Comparison of ENCODE assay signal across 12 cellular contexts in genomic region chr11:116062526-116063171, GRCh38.
A peak's percentile ranks its signal among the peaks of the same experiment; 100 is the strongest.
DNase-seq lines count a peak whose midpoint lies in the region; ATAC-seq and TF ChIP-seq lines count a peak whose summit lies in the region.
"Had no signal": no experiment of that assay in that cellular context is flagged by ENCODE, and none has a peak within 500 bp of the region (broad histone marks: within the 10 kb centered on the region; RNA-seq: fewer than 3 reads in every experiment).

No MANE protein-coding gene starts in this region.

- 60 to 67% methylated on average over 4 to 8 of the region's 11 CpGs for WGBS in mesodermal cell (ENCODE audit: insufficient coverage in 2 of 2), 2 experiments

- H3K4me1 ChIP-seq in OCI-LY7 (ENCODE audit: insufficient read depth, low read length, poor library complexity, severe bottlenecking) (peaks cover 29% of the 10 kb centered on the region), mesodermal cell (ENCODE audit: control insufficient read depth, insufficient read depth, low read length, poor library complexity, severe bottlenecking) (peaks cover 28% of the 10 kb centered on the region)

- H3K27ac ChIP-seq in OCI-LY7 (ENCODE audit: low read depth, low read length, poor library complexity, severe bottlenecking) = no peak overlapping the region
- H3K27ac ChIP-seq in mesodermal cell (ENCODE audit: low read depth, low read length, severe bottlenecking) = peak overlapping the region; percentile 69
- H3K27ac ChIP-seq: left ventricle myocardium inferior had no signal

- TF ChIP-seq CTCF in GM06990 (IDR thresholded peaks at IDR 0.05; ENCODE audit: insufficient read depth, low read length, poor library complexity, severe bottlenecking) (no peak), OCI-LY7 (conservative IDR thresholded peaks at IDR 0.05; ENCODE audit: low read length) (no peak)

- intact Hi-C loops in OCI-LY7 (cut with micrococcal nuclease; ENCODE audit: unreplicated experiment) = no loop called here

- peak overlapping the region; percentile 28 for H3K4me2 ChIP-seq in OCI-LY7 (ENCODE audit: low read length)

- ATAC-seq in left lobe of liver = no peak
- no peak for ATAC-seq in HG02759 (IDR thresholded peaks at IDR 0.05; ENCODE audit: unreplicated experiment)

- no peaks in the 10 kb centered on the region for H3K9me2 ChIP-seq in OCI-LY7 (ENCODE audit: insufficient read depth, low read length)

- H3K27me3 ChIP-seq in GM06990 (replicated peaks; ENCODE audit: control insufficient read depth, insufficient read depth, low read length) = no peaks in the 10 kb centered on the region; the same call in 1 of the 2 replicates

- peak; percentile 48 for DNase-seq in GM06990 (ENCODE audit: extremely low read depth, insufficient read length)
- DNase-seq in NCI-H1417 (lab: John Stamatoyannopoulos, UW) = peak; percentile 55 to 98 (median 88)
- DNase-seq in OCI-LY7 (ENCODE audit: low spot score) = peak; percentile 28
- no peak for DNase-seq in left lobe of liver (ENCODE audit: low spot score)
- DNase-seq in OCI-M1 (lab: John Stamatoyannopoulos, UW) = no peak
- DNase-seq in NCI-H1436 (lab: John Stamatoyannopoulos, UW) = no peak
- DNase-seq: activated CD4-positive, CD25-positive, alpha-beta regulatory T cell treated with anti-CD3 and anti-CD28 coated beads, Interleukin-2, amount 50 U/mL, for 72 hours; activated gamma-delta T cell; CD4-positive, alpha-beta T cell; left ventricle myocardium inferior had no signal

- no peaks in the 10 kb centered on the region for H4K20me1 ChIP-seq in OCI-LY7 (ENCODE audit: insufficient read depth, low read length)

- CTCF ChIA-PET in OCI-LY7 (lab: Charles Lee; ENCODE audit: unreplicated experiment) = no interaction called here

- no peaks in the 10 kb centered on the region for H3K9me3 ChIP-seq in OCI-LY7 (ENCODE audit: low read length)
- H3K9me3 ChIP-seq in mesodermal cell (ENCODE audit: control insufficient read depth, low read length) = no peaks in the 10 kb centered on the region
- H3K9me3 ChIP-seq: left ventricle myocardium inferior had no signal

- POLR2A ChIA-PET in OCI-LY7 (lab: Charles Lee) = interaction anchor here (0.6 to 1.4 kb wide), 4 partner anchors 133 to 1320 kb away, joined by 3 to 4 read pairs (median 3); no protein-coding TSS in a partner anchor

- no peaks in the 10 kb centered on the region for H3K36me3 ChIP-seq in GM06990 (ENCODE audit: control insufficient read depth, insufficient read depth, low read length)
- H3K36me3 ChIP-seq in OCI-LY7 (ENCODE audit: insufficient read depth, low read length) = no peaks in the 10 kb centered on the region
- no peaks in the 10 kb centered on the region for H3K36me3 ChIP-seq in mesodermal cell (ENCODE audit: control insufficient read depth, insufficient read depth, low read length)
- H3K36me3 ChIP-seq: left ventricle myocardium inferior had no signal

- no peaks in the 10 kb centered on the region for H3K79me2 ChIP-seq in OCI-LY7 (ENCODE audit: insufficient read depth, low read depth, low read length)

- H2AFZ ChIP-seq in OCI-LY7 (ENCODE audit: low read length) = no peak overlapping the region; the same call in 1 of the 2 replicates

- BruUV-seq in OCI-LY7 (replicated peaks; lab: Mats Ljungman, UMichigan) = no TSS peak

- H3K4me3 ChIP-seq in GM06990 (replicated peaks; ENCODE audit: low read depth, low read length) (no peak overlapping the region), OCI-LY7 (ENCODE audit: low read depth, low read length, poor library complexity, severe bottlenecking) (no peak overlapping the region), mesodermal cell (ENCODE audit: extremely low read depth, insufficient read depth, low read length, poor library complexity, severe bottlenecking) (no peak overlapping the region)
- H3K4me3 ChIP-seq: left ventricle myocardium inferior had no signal

Comparison
In these comparisons a context has a peak if more than half of its experiments do, and no peak if none do; other contexts are left out.
1. DNase-seq: peak in GM06990 (single experiment), NCI-H1417 (3 of 3) and OCI-LY7 (single experiment); none in left lobe of liver (single experiment), OCI-M1 (single experiment) and NCI-H1436 (single experiment).